In the genomic region with DNA sequence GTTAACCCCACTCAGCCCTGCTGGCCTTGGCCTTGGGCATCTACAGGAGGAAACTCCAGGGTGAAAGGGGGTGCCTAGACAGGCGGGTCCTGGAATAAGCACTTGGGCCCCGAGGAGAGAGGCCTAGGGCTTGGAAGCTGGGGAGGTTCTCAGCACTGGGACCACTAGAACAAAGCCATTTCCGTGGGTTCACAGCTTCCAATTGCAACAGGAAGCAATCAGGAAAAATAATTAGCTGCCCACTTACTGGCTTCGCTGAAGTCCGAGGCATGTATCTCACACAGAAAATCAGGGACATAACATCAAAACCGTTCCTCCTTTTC, we compare ENCODE assay signal across 9 cellular contexts.
A peak's percentile ranks its signal among the peaks of the same experiment; 100 is the strongest.
DNase-seq lines count a peak whose midpoint lies in the region; FAIRE-seq and TF ChIP-seq lines count a peak whose summit lies in the region.
"Had no signal": no experiment of that assay in that cellular context is flagged by ENCODE, and none has a peak within 500 bp of the region (broad histone marks: within the 10 kb centered on the region; RNA-seq: fewer than 3 reads in every experiment).

No MANE protein-coding gene starts in this region.

- H2BK12ac ChIP-seq in neuronal stem cell (ENCODE audit: low read length) = no peak overlapping the region

- no peak for TF ChIP-seq CTCF in C4-2B (conservative IDR thresholded peaks at IDR 0.05)

- TF ChIP-seq POLR2A in GM12892 (IDR thresholded peaks at IDR 0.05; ENCODE audit: low read depth, low read length) = no peak

- peak overlapping the region; percentile 32 for H3K4me2 ChIP-seq in neuronal stem cell (ENCODE audit: insufficient read depth, low read length, poor library complexity, severe bottlenecking)

- H2AFZ ChIP-seq in neuronal stem cell (ENCODE audit: low read length) = peak overlapping the region; percentile 91

- H3K27ac ChIP-seq in C4-2B (peak overlapping the region; percentile 92), duodenal mucosa (ENCODE audit: low read depth, low read length) (no peak overlapping the region), neuronal stem cell (replicated peaks; ENCODE audit: low read length) (no peak overlapping the region)

- no peak for DNase-seq in Jurkat, Clone E6-1 (ENCODE audit: low read depth, low spot score)
- DNase-seq in neuronal stem cell (ENCODE audit: low spot score) (no peak), GM12892 (ENCODE audit: insufficient read length) (no peak), NCI-H1694 treated with DMSO at 0.1 percent for 48 hours (lab: John Stamatoyannopoulos, UW) (no peak), NCI-H1694 (lab: John Stamatoyannopoulos, UW) (no peak), NOMO-1 (lab: John Stamatoyannopoulos, UW; ENCODE audit: unreplicated experiment in 2 of 2) (no peak)
- DNase-seq: NCI-H446 treated with DMSO at 0.1 percent for 48 hours had no signal

- no peaks in the 10 kb centered on the region for H3K9me3 ChIP-seq in duodenal mucosa (ENCODE audit: control insufficient read depth in 1 of 2, low read length in 2 of 2)
- H3K9me3 ChIP-seq in neuronal stem cell (replicated peaks in 1 of 2; ENCODE audit: control insufficient read depth in 2 of 2, insufficient read depth in 1 of 2, low read depth in 1 of 2, low read length in 2 of 2) = no peaks in the 10 kb centered on the region

- H2BK120ac ChIP-seq in neuronal stem cell (ENCODE audit: low read depth, low read length) = no peak overlapping the region

- no peak for FAIRE-seq in GM12892 (lab: Jason Lieb, UNC)

- H3K79me1 ChIP-seq in neuronal stem cell (ENCODE audit: low read depth, low read length) = peaks cover 6% of the 10 kb centered on the region

- H2AK5ac ChIP-seq in neuronal stem cell (ENCODE audit: low read depth, low read length) = no peak overlapping the region

- WGBS in neuronal stem cell (ENCODE audit: extremely low coverage in 2 of 2, insufficient read length in 2 of 2, insufficient replicate concordance in 1 of 2), 2 donors = no CpG with 5 or more reads among the region's 6 CpGs

- H3K4me3 ChIP-seq in Jurkat, Clone E6-1 (ENCODE audit: low read length) = peak overlapping the region; percentile 54; the same call in 1 of the 2 replicates
- peak overlapping the region; percentile 60 to 69 for H3K4me3 ChIP-seq in duodenal mucosa (ENCODE audit: low read depth in 1 of 2, low read length in 2 of 2)
- peak overlapping the region in 1 of 2 donors; percentile 56 for H3K4me3 ChIP-seq in neuronal stem cell (ENCODE audit: low read length in 2 of 2)

- no peak overlapping the region for H3K14ac ChIP-seq in neuronal stem cell (ENCODE audit: low read length)

- peaks cover 29 to 43% of the 10 kb centered on the region in 2 donors for H3K4me1 ChIP-seq in duodenal mucosa (ENCODE audit: control insufficient read depth in 1 of 2, insufficient read depth in 2 of 2, low read length in 2 of 2)
- H3K4me1 ChIP-seq in neuronal stem cell (ENCODE audit: control insufficient read depth in 2 of 2, insufficient read depth in 1 of 2, low read depth in 1 of 2, low read length in 2 of 2) = peaks cover 9 to 29% of the 10 kb centered on the region in 2 donors

- H3K4ac ChIP-seq in neuronal stem cell (ENCODE audit: low read length) = no peak overlapping the region

- no peaks in the 10 kb centered on the region for H3K27me3 ChIP-seq in duodenal mucosa (ENCODE audit: control insufficient read depth in 1 of 2, insufficient read depth in 2 of 2, low read length in 2 of 2)
- H3K27me3 ChIP-seq in neuronal stem cell (ENCODE audit: control insufficient read depth in 3 of 3, insufficient read depth in 3 of 3, low read depth in 1 of 3, low read length in 3 of 3) = peaks cover 0 to 7% (median 5%) of the 10 kb centered on the region in 3 experiments

- no peak overlapping the region for H4K91ac ChIP-seq in neuronal stem cell (ENCODE audit: low read depth, low read length, poor library complexity)

- H3K23ac ChIP-seq in neuronal stem cell (ENCODE audit: low read depth, low read length, poor library complexity) = no peak overlapping the region

- no peak overlapping the region for H4K8ac ChIP-seq in neuronal stem cell (ENCODE audit: low read depth, low read length)

- no peak overlapping the region for H3K18ac ChIP-seq in neuronal stem cell (ENCODE audit: low read length)

- H2BK15ac ChIP-seq in neuronal stem cell (ENCODE audit: low read length) = no peak overlapping the region

- H2BK5ac ChIP-seq in neuronal stem cell (ENCODE audit: low read length) = no peak overlapping the region

- H3K36me3 ChIP-seq in duodenal mucosa (ENCODE audit: control insufficient read depth in 1 of 2, insufficient read depth in 2 of 2, low read length in 2 of 2) (no peaks in the 10 kb centered on the region), neuronal stem cell (replicated peaks in 1 of 2; ENCODE audit: control insufficient read depth in 2 of 2, insufficient read depth in 2 of 2, low read length in 2 of 2) (no peaks in the 10 kb centered on the region)

- H3K9ac ChIP-seq in duodenal mucosa (ENCODE audit: low read depth in 1 of 2, low read length in 2 of 2) (peak overlapping the region; percentile 53 to 59), neuronal stem cell (ENCODE audit: low read depth, low read length, poor library complexity) (no peak overlapping the region)
